ENCODE assay signal across 1 cellular context in the genomic region with DNA sequence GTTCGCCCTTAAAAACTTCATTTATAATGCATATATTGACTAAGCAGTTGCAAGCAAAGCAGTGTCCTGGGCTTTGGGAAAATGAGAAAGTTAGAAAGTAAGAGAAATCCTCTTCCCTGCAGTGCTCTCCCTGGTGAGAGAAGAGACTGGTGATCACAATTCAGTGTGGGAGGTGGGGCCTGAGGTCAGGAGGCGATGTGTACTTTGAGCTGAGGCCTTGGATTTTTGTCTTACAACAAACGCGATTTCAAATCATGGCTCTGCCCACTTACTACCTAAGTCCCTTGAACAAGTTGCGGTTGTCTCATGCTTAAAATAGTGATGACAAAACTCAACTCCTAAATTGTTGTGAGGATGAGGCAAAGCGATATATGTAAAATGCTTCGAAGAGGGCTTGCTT.
A peak's percentile ranks its signal among the peaks of the same experiment; 100 is the strongest.
TF ChIP-seq lines count a peak whose summit lies in the region.

No MANE protein-coding gene starts in this region.

TF ChIP-seq in HepG2, 621 proteins besides CTCF, POLR2A, EP300 and RAD21 (continued from another document and continues in another):
- TF ChIP-seq, protein P1, sequence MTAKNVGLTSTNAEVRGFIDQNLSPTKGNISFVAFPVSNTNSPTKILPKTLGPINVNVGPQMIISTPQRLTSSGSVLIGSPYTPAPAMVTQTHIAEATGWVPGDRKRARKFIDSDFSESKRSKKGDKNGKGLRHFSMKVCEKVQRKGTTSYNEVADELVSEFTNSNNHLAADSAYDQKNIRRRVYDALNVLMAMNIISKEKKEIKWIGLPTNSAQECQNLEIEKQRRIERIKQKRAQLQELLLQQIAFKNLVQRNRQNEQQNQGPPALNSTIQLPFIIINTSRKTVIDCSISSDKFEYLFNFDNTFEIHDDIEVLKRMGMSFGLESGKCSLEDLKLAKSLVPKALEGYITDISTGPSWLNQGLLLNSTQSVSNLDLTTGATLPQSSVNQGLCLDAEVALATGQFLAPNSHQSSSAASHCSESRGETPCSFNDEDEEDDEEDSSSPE (CRISPR knock-in tag; IDR thresholded peaks at IDR 0.05), result no peak
- TF ChIP-seq FOXA3 (CRISPR knock-in tag; IDR thresholded peaks at IDR 0.05) (0 out of 2 replicates have a peak, but pooled peaks have one; percentile 27), NR2F1 (CRISPR knock-in tag; IDR thresholded peaks at IDR 0.05) (peak; percentile 54 to 57; a peak in 2 of 4 replicates), ZNF30 (CRISPR knock-in tag; IDR thresholded peaks at IDR 0.05) (no peak), SOX13 (IDR thresholded peaks at IDR 0.05) (no peak), SOX13 (CRISPR knock-in tag; conservative IDR thresholded peaks at IDR 0.05 in 1 of 2, IDR thresholded peaks at IDR 0.05 in 1 of 2) (peak in 1 of 2 experiments; percentile 54; a peak in 2 of 4 replicates), ZNF44 (CRISPR knock-in tag; IDR thresholded peaks at IDR 0.05) (no peak), ZNF224 (CRISPR knock-in tag; IDR thresholded peaks at IDR 0.05) (no peak), RBFOX2 (IDR thresholded peaks at IDR 0.05; ENCODE audit: low read depth, low read length) (no peak), NPAS2 (CRISPR knock-in tag; IDR thresholded peaks at IDR 0.05; ENCODE audit: borderline replicate concordance) (no peak), ZNF136 (CRISPR knock-in tag; IDR thresholded peaks at IDR 0.05; ENCODE audit: low read depth) (no peak), SOX6 (IDR thresholded peaks at IDR 0.05) (no peak), SOX6 (CRISPR knock-in tag; IDR thresholded peaks at IDR 0.05) (peak; percentile 49; the same call in 1 of the 2 replicates), JUND (CRISPR knock-in tag; IDR thresholded peaks at IDR 0.05) (no peak), ZNF547 (CRISPR knock-in tag; IDR thresholded peaks at IDR 0.05) (no peak), ZMYM4 (CRISPR knock-in tag; IDR thresholded peaks at IDR 0.05) (peak; percentile 91), CENPT (CRISPR knock-in tag; IDR thresholded peaks at IDR 0.05; ENCODE audit: low read depth) (no peak), RXRB (CRISPR knock-in tag; IDR thresholded peaks at IDR 0.05; ENCODE audit: borderline replicate concordance) (no peak), POGZ (CRISPR knock-in tag; IDR thresholded peaks at IDR 0.05) (peak; percentile 87), TMF1 (CRISPR knock-in tag; IDR thresholded peaks at IDR 0.05; ENCODE audit: low read depth) (no peak), RORA (CRISPR knock-in tag; IDR thresholded peaks at IDR 0.05) (no peak), FIP1L1 (IDR thresholded peaks at IDR 0.05; ENCODE audit: borderline replicate concordance, insufficient read depth, low read depth, low read length) (no peak), ZNF234 (CRISPR knock-in tag; conservative IDR thresholded peaks at IDR 0.05) (no peak), HOXA7 (CRISPR knock-in tag; IDR thresholded peaks at IDR 0.05) (no peak), ZNF605 (CRISPR knock-in tag; IDR thresholded peaks at IDR 0.05) (no peak), NR2F2 (IDR thresholded peaks at IDR 0.05; ENCODE audit: borderline replicate concordance, low read depth) (0 out of 2 replicates have a peak, but pooled peaks have one; percentile 38), ZNF441 (CRISPR knock-in tag; IDR thresholded peaks at IDR 0.05; ENCODE audit: borderline replicate concordance) (no peak), GATAD2A (CRISPR knock-in tag; IDR thresholded peaks at IDR 0.05) (peak; percentile 47; the same call in 1 of the 2 replicates), HDAC1 (CRISPR knock-in tag; IDR thresholded peaks at IDR 0.05) (0 out of 2 replicates have a peak, but pooled peaks have one; percentile 22), SMAD9 (CRISPR knock-in tag; IDR thresholded peaks at IDR 0.05) (no peak), ZNF782 (CRISPR knock-in tag; IDR thresholded peaks at IDR 0.05; ENCODE audit: borderline replicate concordance) (no peak), CAMTA2 (CRISPR knock-in tag; IDR thresholded peaks at IDR 0.05; ENCODE audit: borderline replicate concordance) (no peak), HIVEP1 (CRISPR knock-in tag; IDR thresholded peaks at IDR 0.05) (no peak), SIX4 (CRISPR knock-in tag; IDR thresholded peaks at IDR 0.05) (no peak), HNF4G (IDR thresholded peaks at IDR 0.05; ENCODE audit: borderline replicate concordance, low read depth, low read length) (peak; percentile 42; the same call in 1 of the 2 replicates), HNF4G (CRISPR knock-in tag; IDR thresholded peaks at IDR 0.05; ENCODE audit: borderline replicate concordance, low read depth) (no peak), FOSL2 (CRISPR knock-in tag; IDR thresholded peaks at IDR 0.05) (no peak), ZNF274 (CRISPR knock-in tag; IDR thresholded peaks at IDR 0.05) (no peak), REPIN1 (CRISPR knock-in tag; IDR thresholded peaks at IDR 0.05; ENCODE audit: borderline replicate concordance, low read depth) (no peak), ZNF3 (CRISPR knock-in tag; IDR thresholded peaks at IDR 0.05) (no peak), RFXANK (CRISPR knock-in tag; IDR thresholded peaks at IDR 0.05) (no peak), HMGA1 (CRISPR knock-in tag; conservative IDR thresholded peaks at IDR 0.05) (no peak), ZFY (CRISPR knock-in tag; IDR thresholded peaks at IDR 0.05) (0 out of 2 replicates have a peak, but pooled peaks have one; percentile 38), MBNL3 (CRISPR knock-in tag; conservative IDR thresholded peaks at IDR 0.05) (no peak)
- TF ChIP-seq, protein P2, sequence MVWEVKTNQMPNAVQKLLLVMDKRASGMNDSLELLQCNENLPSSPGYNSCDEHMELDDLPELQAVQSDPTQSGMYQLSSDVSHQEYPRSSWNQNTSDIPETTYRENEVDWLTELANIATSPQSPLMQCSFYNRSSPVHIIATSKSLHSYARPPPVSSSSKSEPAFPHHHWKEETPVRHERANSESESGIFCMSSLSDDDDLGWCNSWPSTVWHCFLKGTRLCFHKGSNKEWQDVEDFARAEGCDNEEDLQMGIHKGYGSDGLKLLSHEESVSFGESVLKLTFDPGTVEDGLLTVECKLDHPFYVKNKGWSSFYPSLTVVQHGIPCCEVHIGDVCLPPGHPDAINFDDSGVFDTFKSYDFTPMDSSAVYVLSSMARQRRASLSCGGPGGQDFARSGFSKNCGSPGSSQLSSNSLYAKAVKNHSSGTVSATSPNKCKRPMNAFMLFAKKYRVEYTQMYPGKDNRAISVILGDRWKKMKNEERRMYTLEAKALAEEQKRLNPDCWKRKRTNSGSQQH (CRISPR knock-in tag; IDR thresholded peaks at IDR 0.05; ENCODE audit: low read depth), result no peak
- TF ChIP-seq, protein P3, sequence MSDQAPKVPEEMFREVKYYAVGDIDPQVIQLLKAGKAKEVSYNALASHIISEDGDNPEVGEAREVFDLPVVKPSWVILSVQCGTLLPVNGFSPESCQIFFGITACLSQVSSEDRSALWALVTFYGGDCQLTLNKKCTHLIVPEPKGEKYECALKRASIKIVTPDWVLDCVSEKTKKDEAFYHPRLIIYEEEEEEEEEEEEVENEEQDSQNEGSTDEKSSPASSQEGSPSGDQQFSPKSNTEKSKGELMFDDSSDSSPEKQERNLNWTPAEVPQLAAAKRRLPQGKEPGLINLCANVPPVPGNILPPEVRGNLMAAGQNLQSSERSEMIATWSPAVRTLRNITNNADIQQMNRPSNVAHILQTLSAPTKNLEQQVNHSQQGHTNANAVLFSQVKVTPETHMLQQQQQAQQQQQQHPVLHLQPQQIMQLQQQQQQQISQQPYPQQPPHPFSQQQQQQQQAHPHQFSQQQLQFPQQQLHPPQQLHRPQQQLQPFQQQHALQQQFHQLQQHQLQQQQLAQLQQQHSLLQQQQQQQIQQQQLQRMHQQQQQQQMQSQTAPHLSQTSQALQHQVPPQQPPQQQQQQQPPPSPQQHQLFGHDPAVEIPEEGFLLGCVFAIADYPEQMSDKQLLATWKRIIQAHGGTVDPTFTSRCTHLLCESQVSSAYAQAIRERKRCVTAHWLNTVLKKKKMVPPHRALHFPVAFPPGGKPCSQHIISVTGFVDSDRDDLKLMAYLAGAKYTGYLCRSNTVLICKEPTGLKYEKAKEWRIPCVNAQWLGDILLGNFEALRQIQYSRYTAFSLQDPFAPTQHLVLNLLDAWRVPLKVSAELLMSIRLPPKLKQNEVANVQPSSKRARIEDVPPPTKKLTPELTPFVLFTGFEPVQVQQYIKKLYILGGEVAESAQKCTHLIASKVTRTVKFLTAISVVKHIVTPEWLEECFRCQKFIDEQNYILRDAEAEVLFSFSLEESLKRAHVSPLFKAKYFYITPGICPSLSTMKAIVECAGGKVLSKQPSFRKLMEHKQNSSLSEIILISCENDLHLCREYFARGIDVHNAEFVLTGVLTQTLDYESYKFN (CRISPR knock-in tag; conservative IDR thresholded peaks at IDR 0.05), result peak; percentile 55
- TF ChIP-seq, protein P4, sequence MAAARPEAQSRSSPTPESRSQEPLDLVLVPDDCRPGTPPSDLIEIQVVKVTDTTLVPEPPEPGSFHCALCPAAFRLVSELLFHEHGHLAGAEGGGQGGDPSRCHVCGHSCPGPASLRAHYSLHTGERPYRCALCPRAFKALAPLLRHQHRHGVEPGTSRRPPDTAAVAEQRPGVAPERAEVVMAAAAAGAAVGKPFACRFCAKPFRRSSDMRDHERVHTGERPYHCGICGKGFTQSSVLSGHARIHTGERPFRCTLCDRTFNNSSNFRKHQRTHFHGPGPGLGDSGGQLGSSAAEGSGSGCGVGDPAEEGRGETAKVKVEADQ (CRISPR knock-in tag; IDR thresholded peaks at IDR 0.05; ENCODE audit: borderline replicate concordance), result no peak
- TF ChIP-seq, protein P5, sequence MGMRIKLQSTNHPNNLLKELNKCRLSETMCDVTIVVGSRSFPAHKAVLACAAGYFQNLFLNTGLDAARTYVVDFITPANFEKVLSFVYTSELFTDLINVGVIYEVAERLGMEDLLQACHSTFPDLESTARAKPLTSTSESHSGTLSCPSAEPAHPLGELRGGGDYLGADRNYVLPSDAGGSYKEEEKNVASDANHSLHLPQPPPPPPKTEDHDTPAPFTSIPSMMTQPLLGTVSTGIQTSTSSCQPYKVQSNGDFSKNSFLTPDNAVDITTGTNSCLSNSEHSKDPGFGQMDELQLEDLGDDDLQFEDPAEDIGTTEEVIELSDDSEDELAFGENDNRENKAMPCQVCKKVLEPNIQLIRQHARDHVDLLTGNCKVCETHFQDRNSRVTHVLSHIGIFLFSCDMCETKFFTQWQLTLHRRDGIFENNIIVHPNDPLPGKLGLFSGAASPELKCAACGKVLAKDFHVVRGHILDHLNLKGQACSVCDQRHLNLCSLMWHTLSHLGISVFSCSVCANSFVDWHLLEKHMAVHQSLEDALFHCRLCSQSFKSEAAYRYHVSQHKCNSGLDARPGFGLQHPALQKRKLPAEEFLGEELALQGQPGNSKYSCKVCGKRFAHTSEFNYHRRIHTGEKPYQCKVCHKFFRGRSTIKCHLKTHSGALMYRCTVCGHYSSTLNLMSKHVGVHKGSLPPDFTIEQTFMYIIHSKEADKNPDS (CRISPR knock-in tag; IDR thresholded peaks at IDR 0.05), result no peak
- TF ChIP-seq, protein P6, sequence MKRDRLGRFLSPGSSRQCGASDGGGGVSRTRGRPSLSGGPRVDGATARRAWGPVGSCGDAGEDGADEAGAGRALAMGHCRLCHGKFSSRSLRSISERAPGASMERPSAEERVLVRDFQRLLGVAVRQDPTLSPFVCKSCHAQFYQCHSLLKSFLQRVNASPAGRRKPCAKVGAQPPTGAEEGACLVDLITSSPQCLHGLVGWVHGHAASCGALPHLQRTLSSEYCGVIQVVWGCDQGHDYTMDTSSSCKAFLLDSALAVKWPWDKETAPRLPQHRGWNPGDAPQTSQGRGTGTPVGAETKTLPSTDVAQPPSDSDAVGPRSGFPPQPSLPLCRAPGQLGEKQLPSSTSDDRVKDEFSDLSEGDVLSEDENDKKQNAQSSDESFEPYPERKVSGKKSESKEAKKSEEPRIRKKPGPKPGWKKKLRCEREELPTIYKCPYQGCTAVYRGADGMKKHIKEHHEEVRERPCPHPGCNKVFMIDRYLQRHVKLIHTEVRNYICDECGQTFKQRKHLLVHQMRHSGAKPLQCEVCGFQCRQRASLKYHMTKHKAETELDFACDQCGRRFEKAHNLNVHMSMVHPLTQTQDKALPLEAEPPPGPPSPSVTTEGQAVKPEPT (CRISPR knock-in tag; IDR thresholded peaks at IDR 0.05; ENCODE audit: low read depth), result no peak
- TF ChIP-seq, protein P7, sequence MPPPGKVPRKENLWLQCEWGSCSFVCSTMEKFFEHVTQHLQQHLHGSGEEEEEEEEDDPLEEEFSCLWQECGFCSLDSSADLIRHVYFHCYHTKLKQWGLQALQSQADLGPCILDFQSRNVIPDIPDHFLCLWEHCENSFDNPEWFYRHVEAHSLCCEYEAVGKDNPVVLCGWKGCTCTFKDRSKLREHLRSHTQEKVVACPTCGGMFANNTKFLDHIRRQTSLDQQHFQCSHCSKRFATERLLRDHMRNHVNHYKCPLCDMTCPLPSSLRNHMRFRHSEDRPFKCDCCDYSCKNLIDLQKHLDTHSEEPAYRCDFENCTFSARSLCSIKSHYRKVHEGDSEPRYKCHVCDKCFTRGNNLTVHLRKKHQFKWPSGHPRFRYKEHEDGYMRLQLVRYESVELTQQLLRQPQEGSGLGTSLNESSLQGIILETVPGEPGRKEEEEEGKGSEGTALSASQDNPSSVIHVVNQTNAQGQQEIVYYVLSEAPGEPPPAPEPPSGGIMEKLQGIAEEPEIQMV (CRISPR knock-in tag; IDR thresholded peaks at IDR 0.05; ENCODE audit: low read depth), result no peak
- TF ChIP-seq, protein P8, sequence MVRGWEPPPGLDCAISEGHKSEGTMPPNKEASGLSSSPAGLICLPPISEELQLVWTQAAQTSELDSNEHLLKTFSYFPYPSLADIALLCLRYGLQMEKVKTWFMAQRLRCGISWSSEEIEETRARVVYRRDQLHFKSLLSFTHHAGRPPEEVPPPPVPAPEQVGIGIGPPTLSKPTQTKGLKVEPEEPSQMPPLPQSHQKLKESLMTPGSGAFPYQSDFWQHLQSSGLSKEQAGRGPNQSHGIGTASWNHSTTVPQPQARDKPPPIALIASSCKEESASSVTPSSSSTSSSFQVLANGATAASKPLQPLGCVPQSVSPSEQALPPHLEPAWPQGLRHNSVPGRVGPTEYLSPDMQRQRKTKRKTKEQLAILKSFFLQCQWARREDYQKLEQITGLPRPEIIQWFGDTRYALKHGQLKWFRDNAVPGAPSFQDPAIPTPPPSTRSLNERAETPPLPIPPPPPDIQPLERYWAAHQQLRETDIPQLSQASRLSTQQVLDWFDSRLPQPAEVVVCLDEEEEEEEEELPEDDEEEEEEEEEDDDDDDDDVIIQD (CRISPR knock-in tag; IDR thresholded peaks at IDR 0.05; ENCODE audit: low read depth), result peak; percentile 83; the same call in 1 of the 2 replicates
- TF ChIP-seq, protein P9, sequence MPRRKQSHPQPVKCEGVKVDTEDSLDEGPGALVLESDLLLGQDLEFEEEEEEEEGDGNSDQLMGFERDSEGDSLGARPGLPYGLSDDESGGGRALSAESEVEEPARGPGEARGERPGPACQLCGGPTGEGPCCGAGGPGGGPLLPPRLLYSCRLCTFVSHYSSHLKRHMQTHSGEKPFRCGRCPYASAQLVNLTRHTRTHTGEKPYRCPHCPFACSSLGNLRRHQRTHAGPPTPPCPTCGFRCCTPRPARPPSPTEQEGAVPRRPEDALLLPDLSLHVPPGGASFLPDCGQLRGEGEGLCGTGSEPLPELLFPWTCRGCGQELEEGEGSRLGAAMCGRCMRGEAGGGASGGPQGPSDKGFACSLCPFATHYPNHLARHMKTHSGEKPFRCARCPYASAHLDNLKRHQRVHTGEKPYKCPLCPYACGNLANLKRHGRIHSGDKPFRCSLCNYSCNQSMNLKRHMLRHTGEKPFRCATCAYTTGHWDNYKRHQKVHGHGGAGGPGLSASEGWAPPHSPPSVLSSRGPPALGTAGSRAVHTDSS (CRISPR knock-in tag; conservative IDR thresholded peaks at IDR 0.05), result no peak
- TF ChIP-seq, protein P10, sequence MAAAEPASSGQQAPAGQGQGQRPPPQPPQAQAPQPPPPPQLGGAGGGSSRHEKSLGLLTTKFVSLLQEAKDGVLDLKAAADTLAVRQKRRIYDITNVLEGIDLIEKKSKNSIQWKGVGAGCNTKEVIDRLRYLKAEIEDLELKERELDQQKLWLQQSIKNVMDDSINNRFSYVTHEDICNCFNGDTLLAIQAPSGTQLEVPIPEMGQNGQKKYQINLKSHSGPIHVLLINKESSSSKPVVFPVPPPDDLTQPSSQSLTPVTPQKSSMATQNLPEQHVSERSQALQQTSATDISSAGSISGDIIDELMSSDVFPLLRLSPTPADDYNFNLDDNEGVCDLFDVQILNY (CRISPR knock-in tag; conservative IDR thresholded peaks at IDR 0.05), result no peak
